ENCODE assay signal across 1 cellular context in the genomic region with DNA sequence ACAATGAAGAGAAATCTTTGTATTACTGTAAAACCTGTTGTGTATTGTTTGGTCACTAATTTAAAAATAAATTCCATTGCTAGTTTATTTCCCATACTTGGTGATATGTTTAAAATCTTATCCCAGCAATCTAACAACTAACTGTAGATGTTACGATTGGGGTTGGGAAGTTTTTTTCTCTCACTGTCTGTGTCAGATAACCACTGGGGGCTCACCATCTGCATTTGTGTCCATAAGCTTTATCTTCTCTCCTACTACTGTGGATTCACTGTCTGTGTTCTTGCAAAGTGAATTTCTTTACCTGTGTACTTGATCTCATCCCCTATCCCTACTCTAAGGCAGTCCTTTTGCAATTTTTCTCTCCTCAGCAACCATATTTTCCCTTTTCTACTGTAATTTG.
TF ChIP-seq lines count a peak whose summit lies in the region.

No MANE protein-coding gene starts in this region.

TF ChIP-seq in WTC11, 78 proteins besides CTCF, POLR2A, EP300 and RAD21 (continued from another document):
- TF ChIP-seq, protein P1, sequence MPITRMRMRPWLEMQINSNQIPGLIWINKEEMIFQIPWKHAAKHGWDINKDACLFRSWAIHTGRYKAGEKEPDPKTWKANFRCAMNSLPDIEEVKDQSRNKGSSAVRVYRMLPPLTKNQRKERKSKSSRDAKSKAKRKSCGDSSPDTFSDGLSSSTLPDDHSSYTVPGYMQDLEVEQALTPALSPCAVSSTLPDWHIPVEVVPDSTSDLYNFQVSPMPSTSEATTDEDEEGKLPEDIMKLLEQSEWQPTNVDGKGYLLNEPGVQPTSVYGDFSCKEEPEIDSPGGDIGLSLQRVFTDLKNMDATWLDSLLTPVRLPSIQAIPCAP (CRISPR knock-in tag; IDR thresholded peaks at IDR 0.05), result no peak
- TF ChIP-seq, protein P2, sequence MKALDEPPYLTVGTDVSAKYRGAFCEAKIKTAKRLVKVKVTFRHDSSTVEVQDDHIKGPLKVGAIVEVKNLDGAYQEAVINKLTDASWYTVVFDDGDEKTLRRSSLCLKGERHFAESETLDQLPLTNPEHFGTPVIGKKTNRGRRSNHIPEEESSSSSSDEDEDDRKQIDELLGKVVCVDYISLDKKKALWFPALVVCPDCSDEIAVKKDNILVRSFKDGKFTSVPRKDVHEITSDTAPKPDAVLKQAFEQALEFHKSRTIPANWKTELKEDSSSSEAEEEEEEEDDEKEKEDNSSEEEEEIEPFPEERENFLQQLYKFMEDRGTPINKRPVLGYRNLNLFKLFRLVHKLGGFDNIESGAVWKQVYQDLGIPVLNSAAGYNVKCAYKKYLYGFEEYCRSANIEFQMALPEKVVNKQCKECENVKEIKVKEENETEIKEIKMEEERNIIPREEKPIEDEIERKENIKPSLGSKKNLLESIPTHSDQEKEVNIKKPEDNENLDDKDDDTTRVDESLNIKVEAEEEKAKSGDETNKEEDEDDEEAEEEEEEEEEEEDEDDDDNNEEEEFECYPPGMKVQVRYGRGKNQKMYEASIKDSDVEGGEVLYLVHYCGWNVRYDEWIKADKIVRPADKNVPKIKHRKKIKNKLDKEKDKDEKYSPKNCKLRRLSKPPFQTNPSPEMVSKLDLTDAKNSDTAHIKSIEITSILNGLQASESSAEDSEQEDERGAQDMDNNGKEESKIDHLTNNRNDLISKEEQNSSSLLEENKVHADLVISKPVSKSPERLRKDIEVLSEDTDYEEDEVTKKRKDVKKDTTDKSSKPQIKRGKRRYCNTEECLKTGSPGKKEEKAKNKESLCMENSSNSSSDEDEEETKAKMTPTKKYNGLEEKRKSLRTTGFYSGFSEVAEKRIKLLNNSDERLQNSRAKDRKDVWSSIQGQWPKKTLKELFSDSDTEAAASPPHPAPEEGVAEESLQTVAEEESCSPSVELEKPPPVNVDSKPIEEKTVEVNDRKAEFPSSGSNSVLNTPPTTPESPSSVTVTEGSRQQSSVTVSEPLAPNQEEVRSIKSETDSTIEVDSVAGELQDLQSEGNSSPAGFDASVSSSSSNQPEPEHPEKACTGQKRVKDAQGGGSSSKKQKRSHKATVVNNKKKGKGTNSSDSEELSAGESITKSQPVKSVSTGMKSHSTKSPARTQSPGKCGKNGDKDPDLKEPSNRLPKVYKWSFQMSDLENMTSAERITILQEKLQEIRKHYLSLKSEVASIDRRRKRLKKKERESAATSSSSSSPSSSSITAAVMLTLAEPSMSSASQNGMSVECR (CRISPR knock-in tag; IDR thresholded peaks at IDR 0.05; ENCODE audit: borderline replicate concordance), result no peak
- no peak for TF ChIP-seq TP53 (CRISPR knock-in tag; IDR thresholded peaks at IDR 0.05)
